Comparison of ENCODE assay signal across 8 cellular contexts in the genomic region with DNA sequence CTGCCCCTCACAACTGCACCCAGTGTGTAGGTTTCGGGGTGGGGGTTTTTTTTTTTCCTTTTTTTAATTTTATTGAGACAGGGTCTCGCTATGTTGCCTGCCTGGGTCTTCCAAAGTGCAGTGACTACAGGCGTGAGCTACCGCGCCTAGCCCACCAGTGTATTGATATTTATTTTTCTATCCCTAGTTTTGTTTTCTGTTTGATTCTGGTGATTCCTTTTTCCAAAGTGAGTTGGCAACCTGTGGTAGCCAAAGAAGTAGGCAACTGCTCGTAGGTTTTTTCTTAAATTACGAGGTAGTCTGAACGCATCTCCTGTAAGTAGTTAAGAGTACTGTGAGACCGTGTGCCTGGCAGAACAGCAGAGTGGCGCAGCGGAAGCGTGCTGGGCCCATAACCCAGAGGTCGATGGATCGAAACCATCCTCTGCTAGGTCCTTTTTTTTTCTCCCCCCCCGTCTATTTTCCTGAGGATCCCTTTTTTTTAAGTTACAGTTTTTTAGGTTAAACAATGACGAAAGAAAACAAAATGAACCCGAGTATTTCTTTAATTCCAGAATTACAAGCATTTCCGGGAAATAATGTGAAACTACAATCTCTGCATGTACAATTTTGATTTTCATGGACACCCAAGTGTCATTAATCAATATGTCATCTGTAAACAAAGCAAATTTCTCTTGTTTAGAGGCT.
A peak's percentile ranks its signal among the peaks of the same experiment; 100 is the strongest.
DNase-seq lines count a peak whose midpoint lies in the region; ATAC-seq and TF ChIP-seq lines count a peak whose summit lies in the region.

No MANE protein-coding gene starts in this region.

- H3K27ac ChIP-seq in dorsolateral prefrontal cortex: peak overlapping the region; percentile 51 to 96 (median 90)

- H3K4me3 ChIP-seq in HFF-Myc (replicated peaks; ENCODE audit: low read depth, low read length): peak overlapping the region; percentile 63
- H3K4me3 ChIP-seq in dorsolateral prefrontal cortex: peak overlapping the region; percentile 54 to 99 (median 80)

- intact Hi-C loops in dorsolateral prefrontal cortex (cut with DNase I): loop anchor here (2.0 to 10.0 kb wide), 4 partner anchors 18 to 1608 kb away; a partner anchor contains a TSS

- no peak for ATAC-seq in HG03095 (IDR thresholded peaks at IDR 0.05; ENCODE audit: unreplicated experiment)

- H3K27me3 ChIP-seq in dorsolateral prefrontal cortex: no peaks in the 10 kb centered on the region

- TF ChIP-seq CTCF in HFF-Myc (IDR thresholded peaks at IDR 0.05; ENCODE audit: low read depth, low read length, missing control alignments) (no peak), dorsolateral prefrontal cortex (IDR thresholded peaks at IDR 0.05 in 54 of 56, conservative IDR thresholded peaks at IDR 0.05 in 2 of 56; ENCODE audit: low read depth in 1 of 56, partially characterized antibody in 56 of 56) (peak in 2 of 56 donors; percentile 14 to 18)

- DNase-seq in AG08396 (ENCODE audit: low spot score): peak; percentile 49
- DNase-seq in HFF-Myc (ENCODE audit: extremely low read depth, low read depth): no peak
- DNase-seq in NCI-H748 treated with DMSO at 0.1 percent for 48 hours (lab: John Stamatoyannopoulos, UW): peak; percentile 79
- DNase-seq in activated CD4-positive, alpha-beta T cell treated with anti-CD3 and anti-CD28 coated beads, Interleukin-2, amount 50 U/mL, for 48 hours: peak; percentile 69 to 77
- DNase-seq in dorsolateral prefrontal cortex: peak; percentile 45 to 80 (median 62)
- DNase-seq in medulla oblongata (ENCODE audit: extremely low spot score): peak; percentile 93
- DNase-seq in stimulated activated CD8-positive, alpha-beta memory T cell treated with anti-CD3 and anti-CD28 coated beads, Interleukin-12 subunit alpha, Interleukin-12 subunit beta, amount 100 ng/mL, for 4 hours (ENCODE audit: low read depth): peak; percentile 56
